In the genomic region with DNA sequence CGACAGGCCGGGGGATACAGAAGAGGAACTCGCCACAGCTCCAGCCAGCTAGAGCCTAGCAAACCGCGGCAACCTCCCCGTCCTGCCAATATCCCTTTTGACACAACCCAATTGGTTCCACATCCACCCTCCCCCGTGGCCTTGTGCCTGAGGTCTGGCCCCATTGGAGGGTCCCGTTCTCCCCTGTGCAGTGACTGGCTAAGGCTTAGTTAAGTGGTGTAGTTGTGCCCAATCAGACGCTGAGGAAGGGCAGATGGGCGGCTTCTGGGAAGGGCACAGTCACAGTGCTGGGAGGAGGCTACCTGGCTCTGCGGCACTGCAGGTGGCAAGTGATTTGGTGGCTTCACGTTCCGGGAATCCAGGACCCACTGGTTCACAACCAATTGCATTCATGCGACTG, we compare ENCODE assay signal across 17 cellular contexts.
A peak's percentile ranks its signal among the peaks of the same experiment; 100 is the strongest.
DNase-seq lines count a peak whose midpoint lies in the region; ATAC-seq and TF ChIP-seq lines count a peak whose summit lies in the region.
"Had no signal": no experiment of that assay in that cellular context is flagged by ENCODE, and none has a peak within 500 bp of the region (broad histone marks: within the 10 kb centered on the region; RNA-seq: fewer than 3 reads in every experiment).

No MANE protein-coding gene starts in this region.

- 96 to 97% methylated on average over 14 of the region's 14 CpGs for WGBS in heart right ventricle, 2 donors

- in situ Hi-C loops in gastrocnemius medialis (cut with MboI; ENCODE audit: low sequenced_read_pairs in 4 of 4) = no loop called here

- H3K27ac ChIP-seq in heart right ventricle (peak overlapping the region in 7 of 10 donors; percentile 14 to 79 (median 69)), gastrocnemius medialis (peak overlapping the region; percentile 47 to 77 (median 56))
- H3K27ac ChIP-seq: HL-60 had no signal

- peaks cover 0 to 2% (median 1%) of the 10 kb centered on the region in 3 donors for H3K27me3 Mint-ChIP-seq in CD14-positive monocyte (ENCODE audit: low read depth in 3 of 3)
- H3K27me3 Mint-ChIP-seq: B cell; CD4-positive, alpha-beta memory T cell had no signal

- TF ChIP-seq CTCF in heart right ventricle (IDR thresholded peaks at IDR 0.05) = no peak
- TF ChIP-seq CTCF in gastrocnemius medialis (IDR thresholded peaks at IDR 0.05 in 4 of 5, conservative IDR thresholded peaks at IDR 0.05 in 1 of 5) = no peak
- no peak for TF ChIP-seq CTCF in CD14-positive monocyte (IDR thresholded peaks at IDR 0.05)

- H3K4me1 Mint-ChIP-seq in CD14-positive monocyte = peaks cover 5% of the 10 kb centered on the region
- H3K4me1 Mint-ChIP-seq: B cell had no signal

- H3K4me1 ChIP-seq in heart right ventricle (peaks cover 4 to 45% (median 15%) of the 10 kb centered on the region in 9 donors), gastrocnemius medialis (peaks cover 21 to 33% of the 10 kb centered on the region in 2 donors)

- no peak for ATAC-seq in heart right ventricle
- ATAC-seq in gastrocnemius medialis = no peak
- no peak for ATAC-seq in GM18907 (IDR thresholded peaks at IDR 0.05; ENCODE audit: unreplicated experiment)
- ATAC-seq: HCT116 had no signal

- peak overlapping the region in 1 of 7 donors; percentile 55 for H3K27ac Mint-ChIP-seq in CD14-positive monocyte
- H3K27ac Mint-ChIP-seq: B cell had no signal

- H3K36me3 ChIP-seq in heart right ventricle (peaks cover 0 to 11% (median 0%) of the 10 kb centered on the region in 9 donors), gastrocnemius medialis (no peaks in the 10 kb centered on the region)

- H3K36me3 Mint-ChIP-seq in CD14-positive monocyte = peaks cover 19 to 35% of the 10 kb centered on the region in 2 donors
- H3K36me3 Mint-ChIP-seq: CD4-positive, alpha-beta memory T cell had no signal

- intact Hi-C loops in heart right ventricle (cut with DNase I) (loop anchor here in 2 of 10 donors (10.0 kb wide), 2 partner anchors 140 to 190 kb away; no protein-coding TSS in a partner anchor), cardiac septum (cut with DNase I) (no loop called here), gastrocnemius medialis (cut with DNase I; ENCODE audit: low total_unique reads) (loop anchor here (10.0 kb wide), 2 partner anchors 80 to 140 kb away; a partner anchor contains a TSS), CD14-positive monocyte (cut with micrococcal nuclease) (no loop called here)

- H3K9me3 Mint-ChIP-seq in CD14-positive monocyte = peaks cover 0 to 5% (median 0%) of the 10 kb centered on the region in 7 donors
- H3K9me3 Mint-ChIP-seq: CD4-positive, alpha-beta memory T cell had no signal

- DNase-seq in heart right ventricle (no peak), cardiac septum (ENCODE audit: low spot score) (no peak), NCI-H524 (lab: John Stamatoyannopoulos, UW) (peak; percentile 1 to 72), cerebellar cortex (ENCODE audit: low spot score) (peak; percentile 34), gastrocnemius medialis (no peak), NOMO-1 (lab: John Stamatoyannopoulos, UW; ENCODE audit: unreplicated experiment in 2 of 2) (no peak), CD14-positive monocyte (ENCODE audit: low spot score) (no peak)
- DNase-seq: CD4-positive, alpha-beta memory T cell; COR-L47; DMS153; DMS79 treated with DMSO at 0.1 percent for 48 hours; EL; GDM1 had no signal

- H3K4me3 ChIP-seq in heart right ventricle (no peak overlapping the region), gastrocnemius medialis (no peak overlapping the region)

- no peak overlapping the region for H3K4me3 Mint-ChIP-seq in CD14-positive monocyte
- H3K4me3 Mint-ChIP-seq: B cell; CD4-positive, alpha-beta memory T cell had no signal

- H3K9me3 ChIP-seq in heart right ventricle = no peaks in the 10 kb centered on the region
- H3K9me3 ChIP-seq in gastrocnemius medialis = no peaks in the 10 kb centered on the region

- TF ChIP-seq POLR2A in gastrocnemius medialis (IDR thresholded peaks at IDR 0.05) = no peak

- no peaks in the 10 kb centered on the region for H3K27me3 ChIP-seq in heart right ventricle
- no peaks in the 10 kb centered on the region for H3K27me3 ChIP-seq in gastrocnemius medialis

Comparison
In these comparisons a context has a peak if more than half of its experiments do, and no peak if none do; other contexts are left out.
1. DNase-seq: peak in NCI-H524 (2 of 2) and cerebellar cortex (single experiment); none in heart right ventricle (0 of 2), cardiac septum (single experiment), gastrocnemius medialis (0 of 2), NOMO-1 (0 of 2) and CD14-positive monocyte (single experiment).